22 cellular contexts compared by ENCODE assay signal in the genomic region with DNA sequence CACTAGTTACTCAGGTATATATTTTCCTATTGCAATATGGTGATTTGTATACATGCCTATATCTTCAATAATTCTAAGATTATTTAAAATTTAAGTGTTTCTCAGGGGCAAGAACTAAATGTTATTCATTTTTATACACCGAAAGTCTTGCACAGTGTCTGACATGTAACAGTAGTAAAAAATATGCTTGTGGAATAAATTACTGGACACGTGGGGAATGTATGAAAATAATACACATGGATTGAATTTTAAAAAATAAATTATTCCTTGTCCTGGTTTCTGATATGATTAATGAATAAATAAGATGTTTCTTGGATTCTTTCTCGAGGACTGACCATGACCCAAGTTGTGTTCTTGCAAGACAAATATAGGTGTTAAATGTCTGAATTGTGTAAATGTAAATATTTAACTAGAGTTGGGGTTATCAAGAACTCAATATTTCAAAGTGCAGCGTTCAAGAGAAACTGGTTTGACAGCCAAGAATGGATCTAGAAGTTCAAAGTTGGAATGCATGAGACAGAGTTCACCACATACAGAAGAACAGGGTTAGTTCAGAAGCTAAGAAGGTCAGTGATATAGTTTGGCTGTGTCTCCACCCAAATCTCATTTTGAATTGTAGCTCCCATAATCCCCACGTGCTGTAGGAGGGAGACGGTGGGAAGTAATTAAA.
DNase-seq lines count a peak whose midpoint lies in the region; ATAC-seq, FAIRE-seq and TF ChIP-seq lines count a peak whose summit lies in the region.
"Had no signal": no experiment of that assay in that cellular context is flagged by ENCODE, and none has a peak within 500 bp of the region (broad histone marks: within the 10 kb centered on the region; RNA-seq: fewer than 3 reads in every experiment).

No MANE protein-coding gene starts in this region.

- no peak for TF ChIP-seq CTCF in pancreas (IDR thresholded peaks at IDR 0.05)
- TF ChIP-seq CTCF in gastrocnemius medialis (IDR thresholded peaks at IDR 0.05 in 4 of 5, conservative IDR thresholded peaks at IDR 0.05 in 1 of 5) = no peak

- intact Hi-C loops in pancreas (cut with DNase I) (no loop called here), gastrocnemius medialis (cut with DNase I; ENCODE audit: low total_unique reads) (no loop called here)

- H3K4me3 ChIP-seq in pancreas (no peak overlapping the region), gastrocnemius medialis (no peak overlapping the region)
- H3K4me3 ChIP-seq: BLaER1, HAP-1 had no signal

- H3K36me3 ChIP-seq in pancreas (no peaks in the 10 kb centered on the region), gastrocnemius medialis (no peaks in the 10 kb centered on the region)
- H3K36me3 ChIP-seq: BLaER1, HAP-1 had no signal

- H3K9me3 ChIP-seq in pancreas (no peaks in the 10 kb centered on the region), gastrocnemius medialis (no peaks in the 10 kb centered on the region)
- H3K9me3 ChIP-seq: HAP-1 had no signal

- peak; percentile 65 for FAIRE-seq in pancreas (lab: Jason Lieb, UNC)
- FAIRE-seq: A204.1, GM12891, GM18507, H54 had no signal

- no peak for TF ChIP-seq POLR2A in gastrocnemius medialis (IDR thresholded peaks at IDR 0.05)

- H3K27me3 ChIP-seq in pancreas (no peaks in the 10 kb centered on the region), gastrocnemius medialis (no peaks in the 10 kb centered on the region)
- H3K27me3 ChIP-seq: BLaER1 had no signal

- in situ Hi-C loops in gastrocnemius medialis (cut with MboI; ENCODE audit: low sequenced_read_pairs in 4 of 4) = no loop called here

- DNase-seq in DMS53 (lab: John Stamatoyannopoulos, UW) = peak; percentile 4
- DNase-seq in DMS53 treated with DMSO at 0.1 percent for 48 hours (lab: John Stamatoyannopoulos, UW; ENCODE audit: unreplicated experiment) = no peak
- no peak for DNase-seq in left lobe of liver (ENCODE audit: low spot score)
- no peak for DNase-seq in pancreas
- no peak for DNase-seq in occipital lobe (lab: John Stamatoyannopoulos, UW)
- no peak for DNase-seq in gastrocnemius medialis
- no peak for DNase-seq in SW 1271 (lab: John Stamatoyannopoulos, UW)
- DNase-seq: CD4-positive, CD25-positive, alpha-beta regulatory T cell; CD8-positive, alpha-beta T cell; DMS153; DMS79 treated with DMSO at 0.1 percent for 48 hours; GF-D8; GOT3; HFFc6 had no signal

- WGBS in pancreas, 2 donors = 18 to 20% methylated on average over 6 of the region's 6 CpGs

- H3K27ac ChIP-seq in pancreas (no peak overlapping the region), gastrocnemius medialis (no peak overlapping the region)
- H3K27ac ChIP-seq: 22Rv1, BLaER1, C4-2B had no signal

- H3K4me1 ChIP-seq in pancreas = peaks cover 0 to 12% (median 12%) of the 10 kb centered on the region in 3 donors
- H3K4me1 ChIP-seq in gastrocnemius medialis = no peaks in the 10 kb centered on the region
- H3K4me1 ChIP-seq: BLaER1, HAP-1 had no signal

- ATAC-seq in left lobe of liver (peak; percentile 17), pancreas (peak; percentile 67 to 93 (median 88)), gastrocnemius medialis (no peak)
- ATAC-seq: CD8-positive, alpha-beta T cell had no signal

Comparison
In these comparisons a context has a peak if more than half of its experiments do, and no peak if none do; other contexts are left out.
1. ATAC-seq: peak in left lobe of liver (single experiment) and pancreas (4 of 4); none in gastrocnemius medialis (0 of 2).